1 cellular context compared by ENCODE assay signal in genomic region chr5:149447373-149448367, GRCh38.
A peak's percentile ranks its signal among the peaks of the same experiment; 100 is the strongest.
TF ChIP-seq lines count a peak whose summit lies in the region.

No MANE protein-coding gene starts in this region.

TF ChIP-seq in K562, 482 proteins besides CTCF, POLR2A, EP300 and RAD21 (continued from another document and continues in another):
- TF ChIP-seq ZNF592 (IDR thresholded peaks at IDR 0.05) (peak; percentile 58), USF1 (CRISPR knock-in tag; IDR thresholded peaks at IDR 0.05) (peak; percentile 97), PRDM10 (IDR thresholded peaks at IDR 0.05; ENCODE audit: partially characterized antibody) (peak; percentile 46), RBM25 (IDR thresholded peaks at IDR 0.05; ENCODE audit: low read depth, low read length, severe bottlenecking) (peak; percentile 32), GATAD2B (IDR thresholded peaks at IDR 0.05; ENCODE audit: borderline replicate concordance) (no peak), FOS (IDR thresholded peaks at IDR 0.05; ENCODE audit: extremely low read depth, insufficient read length) (peak; percentile 31), ZBTB49 (CRISPR knock-in tag; IDR thresholded peaks at IDR 0.05; ENCODE audit: borderline replicate concordance) (no peak), MECOM (CRISPR knock-in tag; IDR thresholded peaks at IDR 0.05) (0 out of 2 replicates have a peak, but pooled peaks have one; percentile 15), CEBPB (tag; IDR thresholded peaks at IDR 0.05) (0 out of 2 replicates have a peak, but pooled peaks have one; percentile 10), ZNF174 (CRISPR knock-in tag; IDR thresholded peaks at IDR 0.05) (no peak), ZNF316 (IDR thresholded peaks at IDR 0.05) (peak; percentile 94), MAFG (tag; conservative IDR thresholded peaks at IDR 0.05) (peak; percentile 84), AFF4 (CRISPR knock-in tag; IDR thresholded peaks at IDR 0.05) (no peak), MGA (IDR thresholded peaks at IDR 0.05) (peak; percentile 49), MEF2D (tag; conservative IDR thresholded peaks at IDR 0.05; ENCODE audit: low read depth) (0 out of 2 replicates have a peak, but pooled peaks have one; percentile 21), TBP (optimal IDR thresholded peaks at IDR 0.05; ENCODE audit: low read depth, low read length) (no peak), HINFP (tag; conservative IDR thresholded peaks at IDR 0.05; ENCODE audit: low read depth) (0 out of 2 replicates have a peak, but pooled peaks have one; percentile 7)
